Comparison of ENCODE assay signal across 8 cellular contexts in genomic region chr11:3160252-3161031, GRCh38. TPM values are rescaled to one million over a fixed set of nuclear protein-coding genes. Genes with fewer than 3 reads are reported as not detected.
A peak's percentile ranks its signal among the peaks of the same experiment; 100 is the strongest.
DNase-seq lines count a peak whose midpoint lies in the region; ATAC-seq and TF ChIP-seq lines count a peak whose summit lies in the region.

No MANE protein-coding gene starts in this region.

- no peak overlapping the region for H2BK15ac ChIP-seq in H9 (ENCODE audit: low read depth, low read length)

- H4K8ac ChIP-seq in H9 (replicated peaks; ENCODE audit: insufficient read length, low read depth, low read length) = no peak overlapping the region

- H4K5ac ChIP-seq in H9 (ENCODE audit: insufficient read length, low read depth, low read length) = no peak overlapping the region

- DNase-seq in H9 (peak; percentile 96), NCI-H774 (lab: John Stamatoyannopoulos, UW) (peak; percentile 24), cardiac fibroblast (ENCODE audit: low read depth in 2 of 2) (peak; percentile 91 to 94), Karpas-422 (no peak)

- H4K91ac ChIP-seq in H9 (ENCODE audit: insufficient read length, low read depth, low read length) = no peak overlapping the region

- peaks cover 0 to 2% (median 0%) of the 10 kb centered on the region in 3 experiments; a peak in 2 of 7 replicates for H3K36me3 Mint-ChIP-seq in H9 (ENCODE audit: insufficient read depth in 1 of 3, low read depth in 3 of 3)

- H3K4me1 Mint-ChIP-seq in H9 = peaks cover 48 to 66% of the 10 kb centered on the region in 2 experiments

- H3K27ac Mint-ChIP-seq in H9 = peak overlapping the region in 1 of 3 experiments; percentile 62; a peak in 1 of 7 replicates

- no peaks in the 10 kb centered on the region for H3K36me3 ChIP-seq in iPS-18a (ENCODE audit: control insufficient read depth, low read depth, low read length)
- no peaks in the 10 kb centered on the region for H3K36me3 ChIP-seq in rectal smooth muscle tissue (ENCODE audit: control insufficient read depth, insufficient read depth, low read length)
- H3K36me3 ChIP-seq in Karpas-422 (ENCODE audit: insufficient read depth, low read length) = no peaks in the 10 kb centered on the region

- H2BK120ac ChIP-seq in H9 (ENCODE audit: low read depth, low read length, poor library complexity, severe bottlenecking) = no peak overlapping the region

- H3K9ac ChIP-seq in H9 (ENCODE audit: extremely low read depth, insufficient read length, low read length) (no peak overlapping the region), iPS-18a (ENCODE audit: low read length) (no peak overlapping the region), rectal smooth muscle tissue (ENCODE audit: low read length) (peak overlapping the region; percentile 70), Karpas-422 (ENCODE audit: low read length) (no peak overlapping the region)

- H2BK12ac ChIP-seq in H9 (ENCODE audit: insufficient read length, low read depth, low read length) = no peak overlapping the region

- H3K9me3 Mint-ChIP-seq in H9 = no peaks in the 10 kb centered on the region

- H3K9me3 ChIP-seq in H9 (ENCODE audit: control insufficient read depth, low read depth, low read length) (no peaks in the 10 kb centered on the region), iPS-18a (ENCODE audit: control insufficient read depth, low read depth, low read length) (no peaks in the 10 kb centered on the region), Karpas-422 (ENCODE audit: low read length) (no peaks in the 10 kb centered on the region)

- peaks cover under 1% of the 10 kb centered on the region; the same call in 1 of the 2 replicates for H3K27me3 ChIP-seq in H9 (ENCODE audit: insufficient read depth, low read length)
- peaks cover 24% of the 10 kb centered on the region for H3K27me3 ChIP-seq in iPS-18a (ENCODE audit: control insufficient read depth, insufficient read depth, low read length)
- H3K27me3 ChIP-seq in rectal smooth muscle tissue (ENCODE audit: control insufficient read depth, insufficient read depth, low read length) = no peaks in the 10 kb centered on the region
- H3K27me3 ChIP-seq in Karpas-422 (ENCODE audit: low read length) = no peaks in the 10 kb centered on the region

- no peak overlapping the region for H3K4ac ChIP-seq in H9 (ENCODE audit: low read depth, low read length)

- WGBS in H9 (ENCODE audit: extremely low coverage, insufficient read length, low lambda C conversion rate) = no CpG with 5 or more reads among the region's 48 CpGs

- no peak for ATAC-seq in GM19324 (IDR thresholded peaks at IDR 0.05; ENCODE audit: low FRiP score, unreplicated experiment)
- no peak for ATAC-seq in HG03175 (IDR thresholded peaks at IDR 0.05; ENCODE audit: unreplicated experiment)

- H3K79me1 ChIP-seq in H9 (ENCODE audit: insufficient read depth, low read depth, low read length, poor library complexity, severe bottlenecking) = no peaks in the 10 kb centered on the region

- H3K27ac ChIP-seq in H9 (ENCODE audit: insufficient read length, low read depth, low read length) = no peak overlapping the region
- H3K27ac ChIP-seq in iPS-18a (ENCODE audit: low read length) = no peak overlapping the region
- peak overlapping the region; percentile 98 for H3K27ac ChIP-seq in rectal smooth muscle tissue (ENCODE audit: low read depth, low read length)
- H3K27ac ChIP-seq in Karpas-422 (ENCODE audit: low read length) = no peak overlapping the region

- H2AFZ ChIP-seq in H9 (ENCODE audit: low read length) (no peak overlapping the region), Karpas-422 (ENCODE audit: low read length) (no peak overlapping the region)

- peaks cover 27% of the 10 kb centered on the region for H3K27me3 Mint-ChIP-seq in H9 (ENCODE audit: low read depth)

- H3K9me2 ChIP-seq in Karpas-422 (replicated peaks; ENCODE audit: insufficient read depth, low read length) = no peaks in the 10 kb centered on the region

- peaks cover 6% of the 10 kb centered on the region; the same call in 1 of the 2 replicates for H3K4me1 ChIP-seq in H9 (ENCODE audit: insufficient read depth, low read length)
- peaks cover 30% of the 10 kb centered on the region for H3K4me1 ChIP-seq in iPS-18a (ENCODE audit: control insufficient read depth, low read depth, low read length)
- H3K4me1 ChIP-seq in rectal smooth muscle tissue (ENCODE audit: control insufficient read depth, insufficient read depth, low read length) = peaks cover 48% of the 10 kb centered on the region
- H3K4me1 ChIP-seq in Karpas-422 (ENCODE audit: low read length) = no peaks in the 10 kb centered on the region

- H3K23ac ChIP-seq in H9 (ENCODE audit: insufficient read length, low read depth, low read length) = no peak overlapping the region

- H3K23me2 ChIP-seq in H9 (ENCODE audit: insufficient read length, low read depth, low read length, poor library complexity, severe bottlenecking) = peaks cover 17% of the 10 kb centered on the region

- H3K4me3 Mint-ChIP-seq in H9 = peak overlapping the region; percentile 63 to 82

- H2BK5ac ChIP-seq in H9 (ENCODE audit: insufficient read length, low read length) = no peak overlapping the region

- H3K79me2 ChIP-seq in H9 (ENCODE audit: insufficient read depth, low read length) = no peaks in the 10 kb centered on the region
- H3K79me2 ChIP-seq in Karpas-422 (ENCODE audit: low read length) = no peaks in the 10 kb centered on the region

- H3K14ac ChIP-seq in H9 (ENCODE audit: insufficient read depth, low read length) = peak overlapping the region; percentile 60; the same call in 1 of the 2 replicates

- no peak overlapping the region for H3K56ac ChIP-seq in H9 (ENCODE audit: insufficient read length, low read depth, low read length)

- H3K4me3 ChIP-seq in cardiac fibroblast (replicated peaks in 1 of 2; ENCODE audit: low read depth in 2 of 2, low read length in 2 of 2) (peak overlapping the region; percentile 51 to 57), iPS-18a (ENCODE audit: low read length) (peak overlapping the region; percentile 62), rectal smooth muscle tissue (ENCODE audit: low read length) (peak overlapping the region; percentile 71), Karpas-422 (ENCODE audit: low read length) (no peak overlapping the region)

- no peak overlapping the region for H3K18ac ChIP-seq in H9 (ENCODE audit: insufficient read length, low read depth, low read length)

- H2AK5ac ChIP-seq in H9 (ENCODE audit: insufficient read length, low read length) = no peak overlapping the region

- H3K4me2 ChIP-seq in H9 (ENCODE audit: insufficient read depth, insufficient read length, low read length) (peak overlapping the region; percentile 39), Karpas-422 (ENCODE audit: low read depth, low read length, poor library complexity, severe bottlenecking) (no peak overlapping the region)

- TF ChIP-seq CTCF in H9 (conservative IDR thresholded peaks at IDR 0.05) (no peak), cardiac fibroblast (IDR thresholded peaks at IDR 0.05; ENCODE audit: low read depth, low read length) (no peak)

- H4K20me1 ChIP-seq in H9 (ENCODE audit: control insufficient read depth, insufficient read depth, insufficient read length) (no peaks in the 10 kb centered on the region), Karpas-422 (ENCODE audit: insufficient read depth, low read depth, low read length) (0 out of 2 replicates have a peak, but pooled peaks cover 4% of the 10 kb centered on the region)

- H2BK20ac ChIP-seq in H9 (ENCODE audit: low read depth, low read length, poor library complexity, severe bottlenecking) = no peak overlapping the region

- no peak overlapping the region for H3T11ph ChIP-seq in H9 (ENCODE audit: low read length)

RNA-seq across cellular contexts. Expression of gene OSBPL5, which starts 4.7 kb away (rescaled TPM):
- total RNA-seq in H9 (2021) = 11.1 and 16.1 TPM in 2 replicates
- not detected in 2 replicates for total RNA-seq in Karpas-422 (2014; rRNA removed; shearing (Covaris generic); ENCODE audit: low replicate concordance)

RNA-seq across cellular contexts. Expression of gene MRGPRG, which starts 58.2 kb away (rescaled TPM):
- not detected in 2 replicates for total RNA-seq in H9 (2021)
- total RNA-seq in Karpas-422 (2014; rRNA removed; shearing (Covaris generic); ENCODE audit: low replicate concordance) = not detected in 2 replicates

Comparison
In these comparisons a context has a peak if more than half of its experiments do, and no peak if none do; other contexts are left out.
1. RNA of gene OSBPL5, which starts 4.7 kb away (total RNA-seq): 11.1 to 16.1 TPM in H9; not detected in Karpas-422; every median in the first group is over 10 times any median in the second.